Comparison of ENCODE assay signal across 8 cellular contexts in genomic region chr3:195907730-195908438, GRCh38. TPM values are rescaled to one million over a fixed set of nuclear protein-coding genes. Genes with fewer than 3 reads are reported as not detected.
DNase-seq lines count a peak whose midpoint lies in the region; ATAC-seq and TF ChIP-seq lines count a peak whose summit lies in the region.

No MANE protein-coding gene starts in this region.

- intact Hi-C loops in thyroid gland (cut with DNase I), result loop anchor here (2.0 kb wide), 1 partner anchor 13 kb away; no protein-coding TSS in a partner anchor

- H3K27me3 Mint-ChIP-seq in natural killer cell treated with Interleukin-12 subunit alpha and Interleukin-12 subunit beta and Interleukin-15 and Interleukin-18, amount 100 ng/mL, for 72 hours, result no peaks in the 10 kb centered on the region

- 4% methylated on average over 7 to 15 of the region's 23 CpGs for WGBS in thyroid gland, 2 donors

- H3K4me3 ChIP-seq in GM08714 (ENCODE audit: low read length) (peak overlapping the region; percentile 63; the same call in 1 of the 2 replicates), epithelial cell of esophagus (ENCODE audit: low read length) (peak overlapping the region; percentile 56), thyroid gland (replicated peaks in 1 of 3) (peak overlapping the region in 1 of 3 donors; percentile 51)

- H3K27ac Mint-ChIP-seq in natural killer cell treated with Interleukin-12 subunit alpha and Interleukin-12 subunit beta and Interleukin-15 and Interleukin-18, amount 100 ng/mL, for 72 hours, result peak overlapping the region; percentile 96 to 98

- no peaks in the 10 kb centered on the region for H3K9me3 Mint-ChIP-seq in natural killer cell treated with Interleukin-12 subunit alpha and Interleukin-12 subunit beta and Interleukin-15 and Interleukin-18, amount 100 ng/mL, for 72 hours

- H3K27me3 ChIP-seq in thyroid gland, result no peaks in the 10 kb centered on the region

- H3K36me3 Mint-ChIP-seq in natural killer cell treated with Interleukin-12 subunit alpha and Interleukin-12 subunit beta and Interleukin-15 and Interleukin-18, amount 100 ng/mL, for 72 hours, result no peaks in the 10 kb centered on the region

- TF ChIP-seq CTCF in epithelial cell of esophagus (IDR thresholded peaks at IDR 0.05; ENCODE audit: insufficient read depth, low read depth, low read length, missing control alignments), result no peak
- TF ChIP-seq CTCF in thyroid gland (IDR thresholded peaks at IDR 0.05), result no peak

- DNase-seq in NCI-H526 treated with DMSO at 0.1 percent for 48 hours (lab: John Stamatoyannopoulos, UW), result peak; percentile 57
- peak; percentile 82 for DNase-seq in activated CD8-positive, alpha-beta memory T cell treated with anti-CD3 and anti-CD28 coated beads for 24 hours
- peak; percentile 49 for DNase-seq in epithelial cell of esophagus (ENCODE audit: low read depth)
- DNase-seq in natural killer cell treated with Interleukin-12 subunit alpha and Interleukin-12 subunit beta and Interleukin-15 and Interleukin-18, amount 100 ng/mL, for 72 hours (ENCODE audit: low spot score), result peak; percentile 69
- DNase-seq in thyroid gland, result peak; percentile 85
- DNase-seq in OCI-M2 (lab: John Stamatoyannopoulos, UW; ENCODE audit: unreplicated experiment), result no peak

- peak overlapping the region in 2 of 3 donors; percentile 15 to 67 for H3K27ac ChIP-seq in thyroid gland

- no peaks in the 10 kb centered on the region for H3K36me3 ChIP-seq in thyroid gland

- no peak for TF ChIP-seq POLR2A in thyroid gland (IDR thresholded peaks at IDR 0.05)

- H3K4me1 Mint-ChIP-seq in natural killer cell treated with Interleukin-12 subunit alpha and Interleukin-12 subunit beta and Interleukin-15 and Interleukin-18, amount 100 ng/mL, for 72 hours (ENCODE audit: low read depth in 2 of 2), result peaks cover 41 to 48% of the 10 kb centered on the region in 2 donors

- H3K9me3 ChIP-seq in thyroid gland, result no peaks in the 10 kb centered on the region

- H3K4me1 ChIP-seq in thyroid gland, result peaks cover 32 to 33% of the 10 kb centered on the region in 2 donors

- ATAC-seq in HG02678 (IDR thresholded peaks at IDR 0.05; ENCODE audit: unreplicated experiment), result peak; percentile 19
- ATAC-seq in natural killer cell treated with Interleukin-12 subunit alpha and Interleukin-12 subunit beta and Interleukin-15 and Interleukin-18, amount 100 ng/mL, for 72 hours, result peak; percentile 0 to 25

- H3K4me3 Mint-ChIP-seq in natural killer cell treated with Interleukin-12 subunit alpha and Interleukin-12 subunit beta and Interleukin-15 and Interleukin-18, amount 100 ng/mL, for 72 hours, result peak overlapping the region; percentile 97

RNA-seq across cellular contexts. Expression of gene TNK2, which starts 0.5 kb away (rescaled TPM):
- 100 to 1,000 TPM in 1 of 2 donors, 10 to 100 TPM in 1; 63.5 to 116 TPM for total RNA-seq in natural killer cell treated with Interleukin-12 subunit alpha and Interleukin-12 subunit beta and Interleukin-15 and Interleukin-18, amount 100 ng/mL, for 72 hours
- 10 to 100 TPM; 10.2 to 21.1 (median 12.7) TPM for total RNA-seq in thyroid gland
